ENCODE assay signal across 30 cellular contexts in genomic region chr10:84258034-84258695, GRCh38. TPM values are rescaled to one million over a fixed set of nuclear protein-coding genes. Genes with fewer than 3 reads are reported as not detected.
"Had no signal": no experiment of that assay in that cellular context is flagged by ENCODE, and none has a peak within 500 bp of the region (broad histone marks: within the 10 kb centered on the region; RNA-seq: fewer than 3 reads in every experiment).

No MANE protein-coding gene starts in this region.

- H3K27ac ChIP-seq: VCaP had no signal

- H3K27ac Mint-ChIP-seq: activated CD4-positive, alpha-beta T cell treated with anti-CD3 and anti-CD28 coated beads for 36 hours; activated CD8-positive, alpha-beta T cell treated with anti-CD3 and anti-CD28 coated beads, Interleukin-2, amount 10 ng/mL, durations not matched to agents 7 days and 5 days; activated naive CD4-positive, alpha-beta T cell treated with anti-CD3 and anti-CD28 coated beads, Interleukin-2, amount 10 ng/mL, durations not matched to agents 7 days and 5 days; activated naive CD8-positive, alpha-beta T cell treated with anti-CD3 and anti-CD28 coated beads for 36 hours; activated T-cell treated with anti-CD3 and anti-CD28 coated beads, Interleukin-2, amount 50 U/mL, for 72 hours; activated T-helper 2 cell treated with anti-CD3 and anti-CD28 coated beads, Interferon-gamma antibody, Interleukin-2, Interleukin-4, amounts not matched to agents 10 μg/mL and 5 μg/mL and 100 μg/mL, durations not matched to agents 14 hours and 24 hours and 36 hours had no signal

- ATAC-seq: activated CD4-positive, alpha-beta T cell treated with anti-CD3 and anti-CD28 coated beads for 36 hours; activated CD8-positive, alpha-beta T cell treated with anti-CD3 and anti-CD28 coated beads, Interleukin-2, amount 10 ng/mL, durations not matched to agents 7 days and 5 days; activated T-cell treated with anti-CD3 and anti-CD28 coated beads, Interleukin-2, amount 50 U/mL, for 72 hours; Panc1 had no signal

- H3K4me3 Mint-ChIP-seq: activated CD4-positive, alpha-beta T cell treated with anti-CD3 and anti-CD28 coated beads for 36 hours; activated CD8-positive, alpha-beta T cell treated with anti-CD3 and anti-CD28 coated beads, Interleukin-2, amount 10 ng/mL, durations not matched to agents 7 days and 5 days; activated naive CD4-positive, alpha-beta T cell treated with anti-CD3 and anti-CD28 coated beads, Interleukin-2, amount 10 ng/mL, durations not matched to agents 7 days and 5 days; activated naive CD8-positive, alpha-beta T cell treated with anti-CD3 and anti-CD28 coated beads for 36 hours; activated T-cell treated with anti-CD3 and anti-CD28 coated beads, Interleukin-2, amount 50 U/mL, for 72 hours had no signal

- H3K36me3 Mint-ChIP-seq: activated naive CD4-positive, alpha-beta T cell treated with anti-CD3 and anti-CD28 coated beads, Interleukin-2, amount 10 ng/mL, durations not matched to agents 7 days and 5 days; activated naive CD8-positive, alpha-beta T cell treated with anti-CD3 and anti-CD28 coated beads for 36 hours had no signal

- DNase-seq: activated CD4-positive, alpha-beta T cell treated with anti-CD3 and anti-CD28 coated beads for 36 hours; activated CD4-positive, alpha-beta T cell treated with anti-CD3 and anti-CD28 coated beads, Interleukin-2, amount 50 U/mL, for 1 hour; activated CD8-positive, alpha-beta T cell treated with anti-CD3 and anti-CD28 coated beads, Interleukin-2, amount 10 ng/mL, durations not matched to agents 7 days and 5 days; activated gamma-delta T cell treated with Interleukin-2 at 50 U/mL for 16 hours; activated naive CD4-positive, alpha-beta T cell treated with anti-CD3 and anti-CD28 coated beads, Interleukin-2, amount 10 ng/mL, durations not matched to agents 7 days and 5 days; activated naive CD8-positive, alpha-beta T cell treated with anti-CD3 and anti-CD28 coated beads for 36 hours; activated T-cell treated with anti-CD3 and anti-CD28 coated beads, Interleukin-2, amount 50 U/mL, for 72 hours; cerebellar nuclear complex; IMR-90; KG1; NCI-H1092; NCI-H1417; NCI-H1930; NCI-H2171; NCI-H2227 treated with DMSO at 0.1 percent for 48 hours; NCI-H446 treated with DMSO at 0.1 percent for 48 hours; NCI-H524 treated with DMSO at 0.1 percent for 48 hours; NCI-H748 treated with DMSO at 0.1 percent for 48 hours; OCI-M1; SHP77 treated with DMSO at 0.1 percent for 48 hours; T-helper 1 cell had no signal

- H3K9me3 Mint-ChIP-seq: activated naive CD4-positive, alpha-beta T cell treated with anti-CD3 and anti-CD28 coated beads, Interleukin-2, amount 10 ng/mL, durations not matched to agents 7 days and 5 days; activated naive CD8-positive, alpha-beta T cell treated with anti-CD3 and anti-CD28 coated beads for 36 hours; activated T-cell treated with anti-CD3 and anti-CD28 coated beads, Interleukin-2, amount 50 U/mL, for 72 hours; activated T-helper 2 cell treated with anti-CD3 and anti-CD28 coated beads, Interferon-gamma antibody, Interleukin-2, Interleukin-4, amounts not matched to agents 10 μg/mL and 5 μg/mL and 100 μg/mL, durations not matched to agents 14 hours and 24 hours and 36 hours had no signal

RNA-seq across cellular contexts. Expression of gene RGR, which starts 13.3 kb away (rescaled TPM):
- total RNA-seq: activated CD4-positive, alpha-beta T cell treated with anti-CD3 and anti-CD28 coated beads for 36 hours; activated CD8-positive, alpha-beta T cell treated with anti-CD3 and anti-CD28 coated beads, Interleukin-2, amount 10 ng/mL, durations not matched to agents 7 days and 5 days; activated naive CD8-positive, alpha-beta T cell treated with anti-CD3 and anti-CD28 coated beads for 36 hours; activated T-cell treated with anti-CD3 and anti-CD28 coated beads, Interleukin-2, amount 50 U/mL, for 72 hours; activated T-helper 2 cell treated with anti-CD3 and anti-CD28 coated beads, Interferon-gamma antibody, Interleukin-2, Interleukin-4, amounts not matched to agents 10 μg/mL and 5 μg/mL and 100 μg/mL, durations not matched to agents 14 hours and 24 hours and 36 hours; cardiac septum; IMR-90; LHCN-M2; M059J; T-helper 2 cell treated with Interferon-gamma antibody and Interleukin-4, amounts not matched to agents 100 ng/mL and 5 ng/mL, for 36 hours had no signal
- polyA plus RNA-seq: IMR-90 had no signal

RNA-seq across cellular contexts. Expression of gene LRIT1, which starts 16.8 kb away (rescaled TPM):
- total RNA-seq: activated CD4-positive, alpha-beta T cell treated with anti-CD3 and anti-CD28 coated beads for 36 hours; activated CD8-positive, alpha-beta T cell treated with anti-CD3 and anti-CD28 coated beads, Interleukin-2, amount 10 ng/mL, durations not matched to agents 7 days and 5 days; activated naive CD8-positive, alpha-beta T cell treated with anti-CD3 and anti-CD28 coated beads for 36 hours; activated T-cell treated with anti-CD3 and anti-CD28 coated beads, Interleukin-2, amount 50 U/mL, for 72 hours; activated T-helper 2 cell treated with anti-CD3 and anti-CD28 coated beads, Interferon-gamma antibody, Interleukin-2, Interleukin-4, amounts not matched to agents 10 μg/mL and 5 μg/mL and 100 μg/mL, durations not matched to agents 14 hours and 24 hours and 36 hours; cardiac septum; IMR-90; LHCN-M2; M059J; SK-MEL-5; T-helper 2 cell treated with Interferon-gamma antibody and Interleukin-4, amounts not matched to agents 100 ng/mL and 5 ng/mL, for 36 hours had no signal
- polyA plus RNA-seq: adipose tissue, IMR-90 had no signal

RNA-seq across cellular contexts. Expression of gene LRIT2, which starts 32.8 kb away (rescaled TPM):
- total RNA-seq: activated CD4-positive, alpha-beta T cell treated with anti-CD3 and anti-CD28 coated beads for 36 hours; activated CD8-positive, alpha-beta T cell treated with anti-CD3 and anti-CD28 coated beads, Interleukin-2, amount 10 ng/mL, durations not matched to agents 7 days and 5 days; activated naive CD8-positive, alpha-beta T cell treated with anti-CD3 and anti-CD28 coated beads for 36 hours; activated T-cell treated with anti-CD3 and anti-CD28 coated beads, Interleukin-2, amount 50 U/mL, for 72 hours; activated T-helper 2 cell treated with anti-CD3 and anti-CD28 coated beads, Interferon-gamma antibody, Interleukin-2, Interleukin-4, amounts not matched to agents 10 μg/mL and 5 μg/mL and 100 μg/mL, durations not matched to agents 14 hours and 24 hours and 36 hours; cardiac septum; IMR-90; LHCN-M2; M059J; SK-MEL-5; T-helper 2 cell treated with Interferon-gamma antibody and Interleukin-4, amounts not matched to agents 100 ng/mL and 5 ng/mL, for 36 hours had no signal
- polyA plus RNA-seq: adipose tissue, IMR-90 had no signal
